Comparison of ENCODE assay signal across 1 cellular context in genomic region chr1:23424171-23424959, GRCh38.
TF ChIP-seq lines count a peak whose summit lies in the region.

Gene TCEA3, minus strand, starts transcription at chr1:23424748. Its CDS starts 115 bp downstream, at chr1:23424633.

TF ChIP-seq in HepG2, 621 proteins besides CTCF, POLR2A, EP300 and RAD21 (continued from another document and continues in another):
- TF ChIP-seq EHMT2 (IDR thresholded peaks at IDR 0.05; ENCODE audit: borderline replicate concordance, low read depth, low read length) (no peak), MAZ (IDR thresholded peaks at IDR 0.05; ENCODE audit: borderline replicate concordance, low read depth, low read length) (no peak), MAZ (CRISPR knock-in tag; IDR thresholded peaks at IDR 0.05; ENCODE audit: low read depth) (no peak; the same call in 1 of the 2 replicates), PRDM10 (CRISPR knock-in tag; IDR thresholded peaks at IDR 0.05; ENCODE audit: low read depth) (no peak), ZBTB7B (CRISPR knock-in tag; IDR thresholded peaks at IDR 0.05) (no peak), REL (CRISPR knock-in tag; conservative IDR thresholded peaks at IDR 0.05) (0 out of 2 replicates have a peak, but pooled peaks have one; percentile 54), NFRKB (IDR thresholded peaks at IDR 0.05) (no peak), SCMH1 (CRISPR knock-in tag; IDR thresholded peaks at IDR 0.05; ENCODE audit: borderline replicate concordance) (no peak), NCOA5 (CRISPR knock-in tag; IDR thresholded peaks at IDR 0.05) (no peak), ZNF670 (CRISPR knock-in tag; IDR thresholded peaks at IDR 0.05; ENCODE audit: borderline replicate concordance) (no peak), TCF7 (IDR thresholded peaks at IDR 0.05; ENCODE audit: low read depth) (no peak), ZMYM3 (CRISPR knock-in tag; IDR thresholded peaks at IDR 0.05) (no peak; the same call in 1 of the 2 replicates), ZNF605 (CRISPR knock-in tag; IDR thresholded peaks at IDR 0.05) (peak; percentile 70; the same call in 1 of the 2 replicates), ZFX (CRISPR knock-in tag; IDR thresholded peaks at IDR 0.05; ENCODE audit: low read depth) (peak; percentile 70), ZBTB46 (CRISPR knock-in tag; IDR thresholded peaks at IDR 0.05; ENCODE audit: borderline replicate concordance) (no peak), ADNP (CRISPR knock-in tag; IDR thresholded peaks at IDR 0.05) (no peak), HNRNPL (IDR thresholded peaks at IDR 0.05; ENCODE audit: low read depth, low read length) (peak; percentile 85; the same call in 1 of the 2 replicates), ARID3A (IDR thresholded peaks at IDR 0.05; ENCODE audit: low read depth, low read length) (no peak), ZNF274 (CRISPR knock-in tag; IDR thresholded peaks at IDR 0.05) (peak; percentile 17; the same call in 1 of the 2 replicates), DPF2 (CRISPR knock-in tag; IDR thresholded peaks at IDR 0.05; ENCODE audit: borderline replicate concordance, low read depth) (no peak), HHEX (CRISPR knock-in tag; IDR thresholded peaks at IDR 0.05) (no peak), ARID4A (CRISPR knock-in tag; IDR thresholded peaks at IDR 0.05; ENCODE audit: borderline replicate concordance) (peak; percentile 51; the same call in 1 of the 2 replicates), ATM (IDR thresholded peaks at IDR 0.05; ENCODE audit: borderline replicate concordance) (no peak), ZNF446 (CRISPR knock-in tag; IDR thresholded peaks at IDR 0.05) (peak; percentile 81), TARDBP (CRISPR knock-in tag; IDR thresholded peaks at IDR 0.05) (no peak), ZMYM2 (CRISPR knock-in tag; IDR thresholded peaks at IDR 0.05) (no peak), ZNF580 (CRISPR knock-in tag; IDR thresholded peaks at IDR 0.05; ENCODE audit: borderline replicate concordance, low read depth) (no peak), NBN (conservative IDR thresholded peaks at IDR 0.05) (no peak), CBX5 (CRISPR knock-in tag; IDR thresholded peaks at IDR 0.05; ENCODE audit: borderline replicate concordance) (no peak), ZNF749 (CRISPR knock-in tag; IDR thresholded peaks at IDR 0.05; ENCODE audit: borderline replicate concordance) (no peak; the same call in 1 of the 2 replicates), PATZ1 (CRISPR knock-in tag; IDR thresholded peaks at IDR 0.05) (peak; percentile 89), DRAP1 (CRISPR knock-in tag; IDR thresholded peaks at IDR 0.05) (no peak), ZFP36L1 (CRISPR knock-in tag; IDR thresholded peaks at IDR 0.05) (no peak), REXO4 (CRISPR knock-in tag; IDR thresholded peaks at IDR 0.05; ENCODE audit: borderline replicate concordance) (no peak), ZBTB4 (CRISPR knock-in tag; IDR thresholded peaks at IDR 0.05; ENCODE audit: borderline replicate concordance) (no peak), NFYC (CRISPR knock-in tag; IDR thresholded peaks at IDR 0.05) (no peak), HIC2 (CRISPR knock-in tag; IDR thresholded peaks at IDR 0.05; ENCODE audit: low read depth) (no peak), SMARCC2 (IDR thresholded peaks at IDR 0.05) (no peak), FOXO4 (CRISPR knock-in tag; conservative IDR thresholded peaks at IDR 0.05) (0 out of 2 replicates have a peak, but pooled peaks have one; percentile 84)
